ENCODE assay signal across 22 cellular contexts in the genomic region with DNA sequence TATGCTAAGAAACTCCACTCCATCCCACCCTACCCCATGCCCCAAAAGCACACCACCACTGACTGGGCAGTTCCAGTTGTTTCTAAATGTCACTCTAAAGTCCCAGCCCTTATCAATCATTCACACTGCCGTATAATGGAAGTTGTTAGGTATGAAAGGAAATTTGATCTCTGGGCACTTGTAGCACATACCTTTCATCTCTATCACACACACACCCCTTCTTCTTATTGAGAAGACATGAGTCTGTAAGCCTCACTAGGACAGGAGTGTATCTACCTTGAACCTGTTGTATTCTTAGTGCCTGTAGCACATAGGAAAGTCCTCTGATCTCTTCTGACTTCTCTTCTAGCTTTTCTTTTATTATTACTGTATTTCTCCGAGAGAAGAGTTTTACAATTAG. TPM values are rescaled to one million over a fixed set of nuclear protein-coding genes. Genes with fewer than 3 reads are reported as not detected.
DNase-seq lines count a peak whose midpoint lies in the region; ATAC-seq and TF ChIP-seq lines count a peak whose summit lies in the region.
"Had no signal": no experiment of that assay in that cellular context is flagged by ENCODE, and none has a peak within 500 bp of the region (broad histone marks: within the 10 kb centered on the region; RNA-seq: fewer than 3 reads in every experiment).

No MANE protein-coding gene starts in this region.

- no peak for TF ChIP-seq POLR2A in gastrocnemius medialis (IDR thresholded peaks at IDR 0.05)

- TF ChIP-seq CTCF in RWPE2 (IDR thresholded peaks at IDR 0.05; ENCODE audit: poor library complexity, severe bottlenecking) (no peak), GM20000 (IDR thresholded peaks at IDR 0.05; ENCODE audit: extremely low read depth, missing control alignments) (no peak), gastrocnemius medialis (IDR thresholded peaks at IDR 0.05 in 4 of 5, conservative IDR thresholded peaks at IDR 0.05 in 1 of 5) (no peak)

- no peaks in the 10 kb centered on the region for H3K4me1 ChIP-seq in RWPE2 (ENCODE audit: insufficient read depth, poor library complexity, severe bottlenecking)
- no peaks in the 10 kb centered on the region for H3K4me1 ChIP-seq in gastrocnemius medialis
- H3K4me1 ChIP-seq: A549, BE2C, HAP-1 had no signal

- in situ Hi-C loops in gastrocnemius medialis (cut with MboI; ENCODE audit: low sequenced_read_pairs in 4 of 4), result no loop called here

- H3K36me3 ChIP-seq in RWPE2 (ENCODE audit: low read depth) (no peaks in the 10 kb centered on the region), gastrocnemius medialis (peaks cover 0 to 63% of the 10 kb centered on the region in 2 donors)
- H3K36me3 ChIP-seq: BE2C had no signal

- H3K9me3 ChIP-seq in RWPE2 (ENCODE audit: severe bottlenecking), result no peaks in the 10 kb centered on the region
- no peaks in the 10 kb centered on the region for H3K9me3 ChIP-seq in gastrocnemius medialis
- H3K9me3 ChIP-seq: A549; BE2C; BLaER1 treated with 17β-estradiol and CSF1 and Interleukin-3, amounts not matched to agents 10 nM and 100 nM; HAP-1 had no signal

- intact Hi-C loops in gastrocnemius medialis (cut with DNase I; ENCODE audit: low total_unique reads), result no loop called here

- H3K27me3 ChIP-seq in RWPE2 (ENCODE audit: insufficient read depth, poor library complexity, severe bottlenecking) (no peaks in the 10 kb centered on the region), gastrocnemius medialis (no peaks in the 10 kb centered on the region)
- H3K27me3 ChIP-seq: BE2C; BLaER1 treated with 17β-estradiol and CSF1 and Interleukin-3, amounts not matched to agents 10 nM and 100 nM had no signal

- ATAC-seq in RWPE2 (ENCODE audit: low read depth) (peak; percentile 38; the same call in 1 of the 3 replicates), gastrocnemius medialis (no peak)
- ATAC-seq: A549, GM12878 had no signal

- H3K27ac ChIP-seq in RWPE2 (ENCODE audit: poor library complexity, severe bottlenecking), result no peak overlapping the region
- H3K27ac ChIP-seq in gastrocnemius medialis, result no peak overlapping the region
- H3K27ac ChIP-seq: A549; BLaER1 treated with 17β-estradiol and CSF1 and Interleukin-3, amounts not matched to agents 10 nM and 100 nM had no signal

- DNase-seq in NCI-H510A treated with DMSO at 0.1 percent for 48 hours (lab: John Stamatoyannopoulos, UW) (peak; percentile 10), NCI-H510A (lab: John Stamatoyannopoulos, UW) (no peak), RWPE2 (ENCODE audit: low spot score) (no peak), kidney tubule cell (ENCODE audit: low spot score) (peak; percentile 14), GM20000 (ENCODE audit: low spot score) (no peak), RPMI8226 (no peak), gastrocnemius medialis (no peak)
- DNase-seq: 8988T; ACHN; AML-193; BE2C; CD4-positive, alpha-beta T cell; CD8-positive, alpha-beta memory T cell; DMS 273 treated with DMSO at 0.1 percent for 48 hours; DMS79; EL; GDM1; GOT3 had no signal

- no peak overlapping the region for H3K4me3 ChIP-seq in RWPE2 (ENCODE audit: severe bottlenecking)
- no peak overlapping the region for H3K4me3 ChIP-seq in gastrocnemius medialis
- H3K4me3 ChIP-seq: A549; BLaER1 treated with 17β-estradiol and CSF1 and Interleukin-3, amounts not matched to agents 10 nM and 100 nM; GM12878; HAP-1 had no signal

RNA-seq across cellular contexts. Expression of gene DHX9, which starts 22.3 kb away (rescaled TPM):
- 10 to 100 TPM; 37.7 to 58.8 (median 48.4) TPM for total RNA-seq in gastrocnemius medialis

RNA-seq across cellular contexts. Expression of gene NPL, which starts 27.3 kb away (rescaled TPM):
- total RNA-seq in gastrocnemius medialis, result 1 to 10 TPM; 2.7 to 6.5 (median 4.3) TPM

Comparison
In these comparisons a context has a peak if more than half of its experiments do, and no peak if none do; other contexts are left out.
1. DNase-seq: peak in NCI-H510A treated with DMSO at 0.1 percent for 48 hours (single experiment) and kidney tubule cell (single experiment); none in NCI-H510A (single experiment), RWPE2 (single experiment), GM20000 (single experiment), RPMI8226 (single experiment) and gastrocnemius medialis (0 of 2).